20 cellular contexts compared by ENCODE assay signal in the genomic region with DNA sequence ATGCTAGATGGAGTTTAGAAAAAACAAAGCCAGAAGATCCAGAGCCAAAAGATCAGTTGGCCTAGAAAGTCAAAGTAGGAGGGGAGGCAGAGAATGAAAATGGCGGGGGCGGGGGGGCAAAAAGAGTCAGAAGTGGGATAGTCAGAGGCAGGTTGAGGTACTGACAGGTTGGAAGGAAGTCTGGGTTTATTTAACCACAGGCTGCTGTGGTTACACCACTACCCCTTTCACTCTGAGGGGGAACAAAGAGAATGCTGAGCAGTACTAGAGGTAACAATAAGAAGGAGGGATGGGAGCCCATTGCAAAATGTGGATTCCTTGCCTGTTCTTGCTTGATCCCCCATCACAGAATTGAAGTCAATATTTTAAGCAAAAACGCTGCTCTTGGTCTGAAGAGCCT.
DNase-seq lines count a peak whose midpoint lies in the region; ATAC-seq and TF ChIP-seq lines count a peak whose summit lies in the region.
"Had no signal": no experiment of that assay in that cellular context is flagged by ENCODE, and none has a peak within 500 bp of the region (broad histone marks: within the 10 kb centered on the region; RNA-seq: fewer than 3 reads in every experiment).

No MANE protein-coding gene starts in this region.

- no peaks in the 10 kb centered on the region for H3K27me3 ChIP-seq in HL-60 (ENCODE audit: insufficient read depth, poor library complexity, severe bottlenecking)
- no peaks in the 10 kb centered on the region for H3K27me3 ChIP-seq in dorsolateral prefrontal cortex
- H3K27me3 ChIP-seq: ascending aorta, suprapubic skin had no signal

- peak; percentile 62 for DNase-seq in activated CD8-positive, alpha-beta memory T cell treated with anti-CD3 and anti-CD28 coated beads, Interleukin-2, amount 10 ng/mL, durations not matched to agents 7 days and 5 days
- no peak for DNase-seq in activated CD8-positive, alpha-beta memory T cell treated with anti-CD3 and anti-CD28 coated beads, Interleukin-2, amount 50 U/mL, for 4 hours
- DNase-seq in HL-60 (ENCODE audit: low read depth in 1 of 2, low spot score in 1 of 2) (peak; percentile 5 to 32), SK-N-DZ (ENCODE audit: low spot score) (no peak), dorsolateral prefrontal cortex (no peak), CD1c-positive myeloid dendritic cell (ENCODE audit: extremely low spot score) (no peak)
- no peak for DNase-seq in stimulated activated effector memory CD8-positive, alpha-beta T cell treated with anti-CD3 and anti-CD28 coated beads, Interleukin-12 subunit alpha, Interleukin-12 subunit beta, amount 100 ng/mL, for 72 hours (ENCODE audit: low spot score in 2 of 2)
- DNase-seq: activated CD4-positive, alpha-beta T cell treated with anti-CD3 and anti-CD28 coated beads for 48 hours; dermis blood vessel endothelial cell; GF-D8; KBM-7; left ventricle myocardium inferior; NCI-H187 treated with DMSO at 0.1 percent for 48 hours; NCI-H774; Right ventricle myocardium superior; stimulated activated CD4-positive, alpha-beta T cell treated with anti-CD3 and anti-CD28 coated beads, Interleukin-12 subunit alpha, Interleukin-12 subunit beta, amount 100 ng/mL, for 4 hours had no signal

- no peaks in the 10 kb centered on the region for H3K9me3 Mint-ChIP-seq in activated CD8-positive, alpha-beta memory T cell treated with anti-CD3 and anti-CD28 coated beads, Interleukin-2, amount 10 ng/mL, durations not matched to agents 7 days and 5 days (ENCODE audit: low read depth)
- H3K9me3 Mint-ChIP-seq in stimulated activated effector memory CD8-positive, alpha-beta T cell treated with anti-CD3 and anti-CD28 coated beads, Interleukin-12 subunit alpha, Interleukin-12 subunit beta, amount 100 ng/mL, for 72 hours = peaks cover 2% of the 10 kb centered on the region
- H3K9me3 Mint-ChIP-seq: T-helper 2 cell treated with Interferon-gamma antibody and Interleukin-4, amounts not matched to agents 5 μg/mL and 100 μg/mL, for 36 hours had no signal

- H3K27ac ChIP-seq in HL-60 (replicated peaks) (no peak overlapping the region), dorsolateral prefrontal cortex (no peak overlapping the region)
- H3K27ac ChIP-seq: ascending aorta, left ventricle myocardium inferior, suprapubic skin had no signal

- no peak for ATAC-seq in activated CD8-positive, alpha-beta memory T cell treated with anti-CD3 and anti-CD28 coated beads, Interleukin-2, amount 10 ng/mL, durations not matched to agents 7 days and 5 days
- peak; percentile 71 for ATAC-seq in HG02852 (IDR thresholded peaks at IDR 0.05; ENCODE audit: unreplicated experiment)
- peak; percentile 51 for ATAC-seq in stimulated activated effector memory CD8-positive, alpha-beta T cell treated with anti-CD3 and anti-CD28 coated beads, Interleukin-12 subunit alpha, Interleukin-12 subunit beta, amount 100 ng/mL, for 72 hours

- TF ChIP-seq CTCF in HL-60 (IDR thresholded peaks at IDR 0.05; ENCODE audit: insufficient read depth, low read length) (no peak), dorsolateral prefrontal cortex (IDR thresholded peaks at IDR 0.05 in 54 of 56, conservative IDR thresholded peaks at IDR 0.05 in 2 of 56; ENCODE audit: low read depth in 1 of 56, partially characterized antibody in 56 of 56) (no peak)

- no peak overlapping the region for H3K27ac Mint-ChIP-seq in activated CD8-positive, alpha-beta memory T cell treated with anti-CD3 and anti-CD28 coated beads, Interleukin-2, amount 10 ng/mL, durations not matched to agents 7 days and 5 days
- H3K27ac Mint-ChIP-seq in stimulated activated effector memory CD8-positive, alpha-beta T cell treated with anti-CD3 and anti-CD28 coated beads, Interleukin-12 subunit alpha, Interleukin-12 subunit beta, amount 100 ng/mL, for 72 hours = no peak overlapping the region
- H3K27ac Mint-ChIP-seq: T-helper 2 cell treated with Interferon-gamma antibody and Interleukin-4, amounts not matched to agents 5 μg/mL and 100 μg/mL, for 36 hours had no signal

- no peak overlapping the region for H3K4me3 ChIP-seq in HL-60 (replicated peaks; ENCODE audit: insufficient read depth, low read length)
- no peak overlapping the region for H3K4me3 ChIP-seq in dorsolateral prefrontal cortex
- H3K4me3 ChIP-seq: ascending aorta, left ventricle myocardium inferior, suprapubic skin had no signal

- no peak overlapping the region for H3K4me3 Mint-ChIP-seq in activated CD8-positive, alpha-beta memory T cell treated with anti-CD3 and anti-CD28 coated beads, Interleukin-2, amount 10 ng/mL, durations not matched to agents 7 days and 5 days
- no peak overlapping the region for H3K4me3 Mint-ChIP-seq in stimulated activated effector memory CD8-positive, alpha-beta T cell treated with anti-CD3 and anti-CD28 coated beads, Interleukin-12 subunit alpha, Interleukin-12 subunit beta, amount 100 ng/mL, for 72 hours
- H3K4me3 Mint-ChIP-seq: T-helper 2 cell treated with Interferon-gamma antibody and Interleukin-4, amounts not matched to agents 5 μg/mL and 100 μg/mL, for 36 hours had no signal

- CTCF ChIA-PET in activated CD8-positive, alpha-beta memory T cell treated with anti-CD3 and anti-CD28 coated beads, Interleukin-2, amount 10 ng/mL, durations not matched to agents 7 days and 5 days (lab: Charles Lee) = no interaction called here

- peaks cover 17% of the 10 kb centered on the region for H3K27me3 Mint-ChIP-seq in activated CD8-positive, alpha-beta memory T cell treated with anti-CD3 and anti-CD28 coated beads, Interleukin-2, amount 10 ng/mL, durations not matched to agents 7 days and 5 days

- H3K4me1 Mint-ChIP-seq in activated CD8-positive, alpha-beta memory T cell treated with anti-CD3 and anti-CD28 coated beads, Interleukin-2, amount 10 ng/mL, durations not matched to agents 7 days and 5 days = peaks cover 16% of the 10 kb centered on the region
- H3K4me1 Mint-ChIP-seq in stimulated activated effector memory CD8-positive, alpha-beta T cell treated with anti-CD3 and anti-CD28 coated beads, Interleukin-12 subunit alpha, Interleukin-12 subunit beta, amount 100 ng/mL, for 72 hours = peaks cover 9% of the 10 kb centered on the region

- H3K36me3 Mint-ChIP-seq in activated CD8-positive, alpha-beta memory T cell treated with anti-CD3 and anti-CD28 coated beads, Interleukin-2, amount 10 ng/mL, durations not matched to agents 7 days and 5 days = no peaks in the 10 kb centered on the region
- H3K36me3 Mint-ChIP-seq in stimulated activated effector memory CD8-positive, alpha-beta T cell treated with anti-CD3 and anti-CD28 coated beads, Interleukin-12 subunit alpha, Interleukin-12 subunit beta, amount 100 ng/mL, for 72 hours = no peaks in the 10 kb centered on the region

- intact Hi-C loops in dorsolateral prefrontal cortex (cut with DNase I) = no loop called here

Comparison
In these comparisons a context has a peak if more than half of its experiments do, and no peak if none do; other contexts are left out.
1. DNase-seq: peak in activated CD8-positive, alpha-beta memory T cell treated with anti-CD3 and anti-CD28 coated beads, Interleukin-2, amount 10 ng/mL, durations not matched to agents 7 days and 5 days (single experiment) and HL-60 (2 of 2); none in activated CD8-positive, alpha-beta memory T cell treated with anti-CD3 and anti-CD28 coated beads, Interleukin-2, amount 50 U/mL, for 4 hours (single experiment), stimulated activated effector memory CD8-positive, alpha-beta T cell treated with anti-CD3 and anti-CD28 coated beads, Interleukin-12 subunit alpha, Interleukin-12 subunit beta, amount 100 ng/mL, for 72 hours (0 of 2), SK-N-DZ (single experiment), dorsolateral prefrontal cortex (0 of 10) and CD1c-positive myeloid dendritic cell (single experiment).